In the genomic region with DNA sequence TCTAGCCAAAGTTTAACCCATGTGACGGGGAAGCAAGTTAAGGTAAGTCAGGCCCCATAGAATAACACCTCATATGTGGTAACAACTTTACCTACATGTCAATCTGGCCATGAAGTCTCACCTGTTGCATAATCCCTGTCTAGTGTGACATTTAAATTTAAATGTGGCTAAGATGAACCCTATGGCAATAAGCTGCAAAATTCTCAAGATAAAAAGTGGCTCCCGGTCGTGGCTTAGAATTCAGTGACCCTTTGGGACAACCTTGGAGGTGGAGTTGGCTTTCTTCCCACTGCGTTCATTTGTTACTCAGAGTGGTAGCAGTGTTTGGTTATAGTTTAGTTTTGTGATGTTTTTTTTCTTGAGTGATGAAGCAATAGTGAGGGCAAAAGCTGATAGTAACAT, we compare ENCODE assay signal across 10 cellular contexts.
DNase-seq lines count a peak whose midpoint lies in the region; ATAC-seq and TF ChIP-seq lines count a peak whose summit lies in the region.
"Had no signal": no experiment of that assay in that cellular context is flagged by ENCODE, and none has a peak within 500 bp of the region (broad histone marks: within the 10 kb centered on the region; RNA-seq: fewer than 3 reads in every experiment).

No MANE protein-coding gene starts in this region.

- CTCF ChIA-PET in mammary epithelial cell (lab: Charles Lee; ENCODE audit: low non-redundant PET) (no interaction called here), PC-3 (lab: Charles Lee) (interaction anchor here (0.7 kb wide), 1 partner anchor 9 kb away, joined by 3 read pairs; no protein-coding TSS in a partner anchor)

- H3K36me3 ChIP-seq in mammary epithelial cell (ENCODE audit: insufficient read depth, low read length) (no peaks in the 10 kb centered on the region), mesenchymal stem cell (ENCODE audit: control insufficient read depth in 1 of 2, insufficient read depth in 2 of 2, low read depth in 1 of 2, low read length in 2 of 2) (no peaks in the 10 kb centered on the region), vagina (no peaks in the 10 kb centered on the region), PC-3 (ENCODE audit: low read depth, low read length) (no peaks in the 10 kb centered on the region)

- H3F3A ChIP-seq in PC-3 (ENCODE audit: low read length, unreplicated experiment), result no peaks in the 10 kb centered on the region

- no peaks in the 10 kb centered on the region for H4K20me1 ChIP-seq in mammary epithelial cell (ENCODE audit: insufficient read depth, low read length)
- no peaks in the 10 kb centered on the region for H4K20me1 ChIP-seq in PC-3 (ENCODE audit: low read length)

- H3K4me3 ChIP-seq in mammary epithelial cell (replicated peaks in 1 of 3; ENCODE audit: insufficient read depth in 1 of 3, low read depth in 2 of 3, low read length in 3 of 3) (no peak overlapping the region), mesenchymal stem cell (ENCODE audit: insufficient read depth in 1 of 2, low read depth in 1 of 2, low read length in 2 of 2) (no peak overlapping the region), vagina (peak overlapping the region in 1 of 2 donors; percentile 9), PC-3 (ENCODE audit: low read length) (no peak overlapping the region)

- no peak overlapping the region for H2BK120ac ChIP-seq in mesenchymal stem cell (ENCODE audit: low read depth, low read length)

- H3K4me2 ChIP-seq in mammary epithelial cell (ENCODE audit: insufficient read depth, low read depth, low read length) (peak overlapping the region; percentile 80), mesenchymal stem cell (ENCODE audit: low read length, poor library complexity, severe bottlenecking) (no peak overlapping the region), PC-3 (ENCODE audit: low read length) (no peak overlapping the region)

- no peak overlapping the region for H2BK5ac ChIP-seq in mesenchymal stem cell (ENCODE audit: low read depth, low read length, poor library complexity, severe bottlenecking)

- peaks cover 18% of the 10 kb centered on the region for H3K79me1 ChIP-seq in mesenchymal stem cell (replicated peaks; ENCODE audit: low read length, poor library complexity, severe bottlenecking)

- H2BK15ac ChIP-seq in mesenchymal stem cell (ENCODE audit: low read depth, poor library complexity, severe bottlenecking), result no peak overlapping the region

- no peak overlapping the region for H2BK12ac ChIP-seq in mesenchymal stem cell (ENCODE audit: low read length in 2 of 2)

- H3K9me3 ChIP-seq in mammary epithelial cell (replicated peaks; ENCODE audit: insufficient read depth, low read length), result no peaks in the 10 kb centered on the region
- no peaks in the 10 kb centered on the region for H3K9me3 ChIP-seq in mesenchymal stem cell (ENCODE audit: control insufficient read depth, low read length)
- no peaks in the 10 kb centered on the region for H3K9me3 ChIP-seq in vagina
- no peaks in the 10 kb centered on the region for H3K9me3 ChIP-seq in PC-3 (ENCODE audit: low read length)

- H2AK5ac ChIP-seq in mesenchymal stem cell (ENCODE audit: low read length, severe bottlenecking), result no peak overlapping the region

- H3K79me2 ChIP-seq in mammary epithelial cell (ENCODE audit: insufficient read depth, low read length) (no peaks in the 10 kb centered on the region), PC-3 (ENCODE audit: low read length) (no peaks in the 10 kb centered on the region)

- no peak overlapping the region for H4K8ac ChIP-seq in mesenchymal stem cell (ENCODE audit: low read length)

- H3K9me2 ChIP-seq in PC-3 (replicated peaks; ENCODE audit: low read length), result no peaks in the 10 kb centered on the region

- no peak overlapping the region for H3K23ac ChIP-seq in mesenchymal stem cell (ENCODE audit: low read length in 2 of 2)

- no peak for TF ChIP-seq CTCF in mammary epithelial cell (conservative IDR thresholded peaks at IDR 0.05 in 1 of 2, IDR thresholded peaks at IDR 0.05 in 1 of 2; ENCODE audit: extremely low read depth in 1 of 2, insufficient read depth in 1 of 2, low read depth in 1 of 2, low read length in 2 of 2)
- TF ChIP-seq CTCF in vagina (IDR thresholded peaks at IDR 0.05), result no peak
- no peak for TF ChIP-seq CTCF in PC-3 (conservative IDR thresholded peaks at IDR 0.05; ENCODE audit: low read depth, low read length)

- intact Hi-C loops in Right ventricle myocardium inferior (cut with DNase I) (loop anchor here (2.0 kb wide), 1 partner anchor 89 kb away; no protein-coding TSS in a partner anchor), cardiac septum (cut with DNase I) (loop anchor here (5.0 kb wide), 2 partner anchors 55 to 90 kb away; partner anchors contain the start of gene ARID5B), mammary epithelial cell (cut with micrococcal nuclease) (loop anchor here (2.0 to 5.0 kb wide), 3 partner anchors 35 to 89 kb away; no protein-coding TSS in a partner anchor), vagina (cut with DNase I) (no loop called here), PC-3 (cut with micrococcal nuclease) (loop anchor here (2.0 kb wide), 1 partner anchor 29 kb away; no protein-coding TSS in a partner anchor)

- peak overlapping the region; percentile 48 for H3K9ac ChIP-seq in mammary epithelial cell (ENCODE audit: insufficient read depth, low read length)
- H3K9ac ChIP-seq in mesenchymal stem cell (ENCODE audit: low read length), result peak overlapping the region; percentile 95
- no peak overlapping the region for H3K9ac ChIP-seq in PC-3 (ENCODE audit: low read length)

- no peak overlapping the region for H3K14ac ChIP-seq in mesenchymal stem cell (ENCODE audit: low read length in 2 of 2)

- DNase-seq in Right ventricle myocardium inferior (ENCODE audit: missing footprints) (no peak), cardiac septum (ENCODE audit: low spot score) (no peak), mammary epithelial cell (no peak), mesenchymal stem cell (peak; percentile 52), vagina (ENCODE audit: extremely low spot score in 2 of 2) (no peak), NCI-H1694 (lab: John Stamatoyannopoulos, UW) (no peak), PC-3 (no peak)
- DNase-seq: activated CD4-positive, CD25-positive, alpha-beta regulatory T cell treated with anti-CD3 and anti-CD28 coated beads, Interleukin-2, amount 50 U/mL, for 72 hours; hypothalamus had no signal

- H3K27ac ChIP-seq in mammary epithelial cell (ENCODE audit: insufficient read depth, low read depth, low read length) (peak overlapping the region; percentile 88), mesenchymal stem cell (ENCODE audit: low read length, poor library complexity, severe bottlenecking) (no peak overlapping the region), vagina (peak overlapping the region; percentile 78), PC-3 (ENCODE audit: low read length) (no peak overlapping the region)

- ATAC-seq in Right ventricle myocardium inferior (peak; percentile 32), PC-3 (no peak), HG03175 (IDR thresholded peaks at IDR 0.05; ENCODE audit: unreplicated experiment) (no peak)

- no peak overlapping the region for H3K18ac ChIP-seq in mesenchymal stem cell (ENCODE audit: low read depth in 1 of 2, low read length in 2 of 2)

- H4K91ac ChIP-seq in mesenchymal stem cell (ENCODE audit: low read length), result no peak overlapping the region

- BruUV-seq in mammary epithelial cell (replicated peaks; lab: Mats Ljungman, UMichigan) (no TSS peak), PC-3 (replicated peaks; lab: Mats Ljungman, UMichigan) (no TSS peak)

- in situ Hi-C loops in mammary epithelial cell (cut with MboI; ENCODE audit: low sequenced_read_pairs in 2 of 2), result no loop called here

- no peak for TF ChIP-seq POLR2A in vagina (IDR thresholded peaks at IDR 0.05)

- H3K27me3 ChIP-seq in mammary epithelial cell (ENCODE audit: insufficient read depth, low read length) (no peaks in the 10 kb centered on the region), mesenchymal stem cell (ENCODE audit: control insufficient read depth in 1 of 2, insufficient read depth in 1 of 2, low read length in 2 of 2) (no peaks in the 10 kb centered on the region), vagina (no peaks in the 10 kb centered on the region), PC-3 (ENCODE audit: low read length) (no peaks in the 10 kb centered on the region)

- H3K4me1 ChIP-seq in mammary epithelial cell (ENCODE audit: insufficient read depth, low read length) (peaks cover 15% of the 10 kb centered on the region), mesenchymal stem cell (ENCODE audit: control insufficient read depth, insufficient read depth, low read depth, low read length) (no peaks in the 10 kb centered on the region), vagina (peaks cover 63% of the 10 kb centered on the region), PC-3 (ENCODE audit: insufficient read depth, low read length) (no peaks in the 10 kb centered on the region)

- POLR2A ChIA-PET in PC-3 (lab: Charles Lee; ENCODE audit: unreplicated experiment), result no interaction called here

- 46% methylated on average over 4 of the region's 4 CpGs for WGBS in mammary epithelial cell (ENCODE audit: low coverage, missing lambda C conversion rate)
- 85% methylated on average over 4 of the region's 4 CpGs for WGBS in mesenchymal stem cell

- dilution Hi-C loops in mammary epithelial cell (cut with HindIII; ENCODE audit: low sequenced_read_pairs), result no loop called here

- H3K4ac ChIP-seq in mesenchymal stem cell (ENCODE audit: low read depth in 1 of 2, low read length in 2 of 2), result no peak overlapping the region

- H2AFZ ChIP-seq in mammary epithelial cell (ENCODE audit: low read depth, low read length) (no peak overlapping the region), mesenchymal stem cell (ENCODE audit: low read depth, low read length) (no peak overlapping the region), PC-3 (ENCODE audit: low read length) (no peak overlapping the region)

Comparison
In these comparisons a context has a peak if more than half of its experiments do, and no peak if none do; other contexts are left out.
1. H3K27ac ChIP-seq: peak in mammary epithelial cell (single experiment) and vagina (single experiment); none in mesenchymal stem cell (single experiment) and PC-3 (single experiment).